In the genomic region with DNA sequence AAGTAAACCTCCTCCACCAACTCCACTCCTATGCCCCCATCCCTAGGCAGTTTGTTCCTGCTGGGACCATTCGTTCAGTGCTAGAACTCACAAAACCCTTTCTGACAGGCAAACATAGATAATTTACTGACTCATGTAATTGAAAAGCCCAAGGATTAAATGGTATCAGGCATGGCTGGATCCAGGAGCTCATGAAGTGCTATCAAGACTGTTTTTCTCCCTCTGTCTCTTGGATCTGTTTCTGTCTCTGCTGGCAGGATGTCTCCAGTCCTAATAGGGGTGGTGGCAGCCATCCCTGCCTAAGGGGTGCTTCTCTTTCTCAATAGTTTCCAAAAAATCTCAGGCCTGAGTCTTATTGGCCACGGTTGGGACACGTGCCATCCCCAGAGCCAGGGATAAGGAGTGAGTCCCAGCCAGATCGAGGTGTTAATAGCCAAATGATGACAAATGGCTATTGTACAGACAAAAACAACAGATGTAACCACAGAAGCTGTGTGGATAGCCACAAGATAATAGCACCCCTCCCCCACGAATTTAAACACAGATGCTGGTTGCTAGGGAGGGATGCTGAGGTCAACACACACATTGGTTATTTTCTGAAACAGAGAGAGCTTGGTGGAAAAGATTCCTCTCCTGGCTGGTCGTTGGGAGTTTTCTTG, we compare ENCODE assay signal across 14 cellular contexts.
A peak's percentile ranks its signal among the peaks of the same experiment; 100 is the strongest.
DNase-seq lines count a peak whose midpoint lies in the region; ATAC-seq and TF ChIP-seq lines count a peak whose summit lies in the region.
"Had no signal": no experiment of that assay in that cellular context is flagged by ENCODE, and none has a peak within 500 bp of the region (broad histone marks: within the 10 kb centered on the region; RNA-seq: fewer than 3 reads in every experiment).

No MANE protein-coding gene starts in this region.

- POLR2A ChIA-PET in OCI-LY7 (lab: Charles Lee): no interaction called here
- POLR2A ChIA-PET in activated CD8-positive, alpha-beta T cell treated with anti-CD3 and anti-CD28 coated beads for 36 hours (lab: Charles Lee): no interaction called here

- H3K4me1 ChIP-seq in OCI-LY7 (ENCODE audit: insufficient read depth, low read length, poor library complexity, severe bottlenecking): no peaks in the 10 kb centered on the region
- H3K4me1 ChIP-seq: parathyroid adenoma had no signal

- no peaks in the 10 kb centered on the region for H3K79me2 ChIP-seq in OCI-LY7 (ENCODE audit: insufficient read depth, low read depth, low read length)
- H3K79me2 ChIP-seq: parathyroid adenoma had no signal

- H3K4me3 Mint-ChIP-seq in activated CD8-positive, alpha-beta T cell treated with anti-CD3 and anti-CD28 coated beads for 36 hours: no peak overlapping the region

- peak; percentile 71 for DNase-seq in COLO668 (lab: John Stamatoyannopoulos, UW; ENCODE audit: unreplicated experiment)
- peak; percentile 3 for DNase-seq in HCEC 1CT
- peak; percentile 11 for DNase-seq in OCI-LY7 (ENCODE audit: low spot score)
- DNase-seq in inferior parietal cortex (ENCODE audit: extremely low spot score): peak; percentile 54
- DNase-seq in activated CD8-positive, alpha-beta T cell treated with anti-CD3 and anti-CD28 coated beads for 36 hours: no peak
- DNase-seq in T-helper 1 cell: no peak
- no peak for DNase-seq in iPS-NIHi11 (ENCODE audit: low spot score)
- DNase-seq: amniotic stem cell, left cardiac atrium, NCI-H1048, SW 1271, trophoblast cell had no signal

- no peak for ATAC-seq in HG03571 (IDR thresholded peaks at IDR 0.05; ENCODE audit: unreplicated experiment)
- no peak for ATAC-seq in activated CD8-positive, alpha-beta T cell treated with anti-CD3 and anti-CD28 coated beads for 36 hours

- no TSS peak for BruUV-seq in OCI-LY7 (replicated peaks; lab: Mats Ljungman, UMichigan)

- peaks cover 11% of the 10 kb centered on the region for H3K4me1 Mint-ChIP-seq in activated CD8-positive, alpha-beta T cell treated with anti-CD3 and anti-CD28 coated beads for 36 hours (ENCODE audit: low read depth)

- H3K4me2 ChIP-seq in OCI-LY7 (ENCODE audit: low read length): no peak overlapping the region

- no peak overlapping the region for H3K27ac Mint-ChIP-seq in activated CD8-positive, alpha-beta T cell treated with anti-CD3 and anti-CD28 coated beads for 36 hours

- CTCF ChIA-PET in OCI-LY7 (lab: Charles Lee; ENCODE audit: unreplicated experiment): no interaction called here
- CTCF ChIA-PET in activated CD8-positive, alpha-beta T cell treated with anti-CD3 and anti-CD28 coated beads for 36 hours (lab: Charles Lee): interaction anchor here (1.2 kb wide), 1 partner anchor 14 kb away, joined by 3 read pairs; no protein-coding TSS in a partner anchor

- H3K27ac ChIP-seq in OCI-LY7 (ENCODE audit: low read depth, low read length, poor library complexity, severe bottlenecking): no peak overlapping the region
- H3K27ac ChIP-seq: parathyroid adenoma had no signal

- H3K9me2 ChIP-seq in OCI-LY7 (ENCODE audit: insufficient read depth, low read length): no peaks in the 10 kb centered on the region

- no peaks in the 10 kb centered on the region for H3K36me3 ChIP-seq in OCI-LY7 (ENCODE audit: insufficient read depth, low read length)

- H4K20me1 ChIP-seq in OCI-LY7 (ENCODE audit: insufficient read depth, low read length): no peaks in the 10 kb centered on the region

- H3K27me3 Mint-ChIP-seq in activated CD8-positive, alpha-beta T cell treated with anti-CD3 and anti-CD28 coated beads for 36 hours: no peaks in the 10 kb centered on the region

- H3K9me3 Mint-ChIP-seq in activated CD8-positive, alpha-beta T cell treated with anti-CD3 and anti-CD28 coated beads for 36 hours: no peaks in the 10 kb centered on the region

- no peaks in the 10 kb centered on the region for H3K36me3 Mint-ChIP-seq in activated CD8-positive, alpha-beta T cell treated with anti-CD3 and anti-CD28 coated beads for 36 hours (ENCODE audit: low read depth)

- no peak overlapping the region for H3K4me3 ChIP-seq in OCI-LY7 (ENCODE audit: low read depth, low read length, poor library complexity, severe bottlenecking)

- no peaks in the 10 kb centered on the region for H3K9me3 ChIP-seq in OCI-LY7 (ENCODE audit: low read length)

- TF ChIP-seq CTCF in OCI-LY7 (conservative IDR thresholded peaks at IDR 0.05; ENCODE audit: low read length): no peak
- no peak for TF ChIP-seq CTCF in activated CD8-positive, alpha-beta T cell treated with anti-CD3 and anti-CD28 coated beads for 36 hours (IDR thresholded peaks at IDR 0.05)

- no peak overlapping the region for H2AFZ ChIP-seq in OCI-LY7 (ENCODE audit: low read length)
- H2AFZ ChIP-seq: parathyroid adenoma had no signal

- intact Hi-C loops in OCI-LY7 (cut with micrococcal nuclease; ENCODE audit: unreplicated experiment): no loop called here
- intact Hi-C loops in activated CD8-positive, alpha-beta T cell treated with anti-CD3 and anti-CD28 coated beads for 36 hours (cut with micrococcal nuclease): no loop called here

Comparison
In these comparisons a context has a peak if more than half of its experiments do, and no peak if none do; other contexts are left out.
1. DNase-seq: peak in COLO668 (single experiment), HCEC 1CT (single experiment), OCI-LY7 (single experiment) and inferior parietal cortex (single experiment); none in activated CD8-positive, alpha-beta T cell treated with anti-CD3 and anti-CD28 coated beads for 36 hours (single experiment), T-helper 1 cell (0 of 5) and iPS-NIHi11 (single experiment).